8 cellular contexts compared by ENCODE assay signal in genomic region chr12:19499030-19499429, GRCh38.
"Had no signal": no experiment of that assay in that cellular context is flagged by ENCODE, and none has a peak within 500 bp of the region (broad histone marks: within the 10 kb centered on the region; RNA-seq: fewer than 3 reads in every experiment).

No MANE protein-coding gene starts in this region.

- H2AFZ ChIP-seq: GM23248 had no signal

- FAIRE-seq: H1, H54, HTR-8/SVneo, K562 had no signal

- H3K9ac ChIP-seq: GM23248 had no signal

- DNase-seq: GM23248, H9, HCEC 1CT, IMR-90 had no signal

- H3K27ac ChIP-seq: GM23248 had no signal

- H3K4me3 ChIP-seq: GM23248, K562 had no signal

- ATAC-seq: K562 had no signal
